1 cellular context compared by ENCODE assay signal in the genomic region with DNA sequence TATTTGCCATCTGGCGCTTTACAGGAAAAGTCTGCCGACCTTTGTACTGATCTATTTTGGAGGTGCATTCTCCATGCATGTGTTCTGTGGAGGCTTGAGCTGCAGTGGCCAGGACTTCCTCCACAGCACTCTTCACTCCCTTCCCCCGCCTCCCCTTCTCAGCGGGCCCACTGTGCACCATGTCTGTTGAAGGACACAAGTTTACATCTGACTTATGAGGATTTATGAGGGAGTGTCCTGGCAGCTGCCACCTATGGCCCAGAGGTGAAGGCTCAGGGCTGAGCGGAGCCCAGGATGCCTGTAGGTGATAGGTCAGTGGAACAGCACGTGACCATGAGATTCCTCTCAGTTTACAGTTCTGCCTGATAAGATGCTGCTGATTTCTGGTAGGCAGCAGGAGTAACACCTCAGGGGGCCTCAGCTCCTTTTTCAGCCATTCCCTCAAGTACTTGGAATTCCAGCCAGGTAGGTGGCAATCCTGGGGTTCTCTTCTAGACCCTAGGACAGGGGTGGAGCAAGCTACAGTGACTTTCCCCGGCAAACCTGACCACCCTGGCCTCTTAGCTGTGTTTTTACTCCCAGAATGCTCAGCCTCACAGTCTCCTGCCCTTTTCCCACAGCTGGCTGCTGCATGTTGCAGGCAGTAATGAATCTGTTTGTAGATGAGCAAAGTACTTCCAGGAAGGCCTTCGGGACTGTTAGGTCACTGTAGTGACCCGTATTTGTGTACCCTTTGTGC.
TF ChIP-seq lines count a peak whose summit lies in the region.

No MANE protein-coding gene starts in this region.

TF ChIP-seq in HepG2, 621 proteins besides CTCF, POLR2A, EP300 and RAD21 (continued from another document and continues in another):
- TF ChIP-seq, protein P1, sequence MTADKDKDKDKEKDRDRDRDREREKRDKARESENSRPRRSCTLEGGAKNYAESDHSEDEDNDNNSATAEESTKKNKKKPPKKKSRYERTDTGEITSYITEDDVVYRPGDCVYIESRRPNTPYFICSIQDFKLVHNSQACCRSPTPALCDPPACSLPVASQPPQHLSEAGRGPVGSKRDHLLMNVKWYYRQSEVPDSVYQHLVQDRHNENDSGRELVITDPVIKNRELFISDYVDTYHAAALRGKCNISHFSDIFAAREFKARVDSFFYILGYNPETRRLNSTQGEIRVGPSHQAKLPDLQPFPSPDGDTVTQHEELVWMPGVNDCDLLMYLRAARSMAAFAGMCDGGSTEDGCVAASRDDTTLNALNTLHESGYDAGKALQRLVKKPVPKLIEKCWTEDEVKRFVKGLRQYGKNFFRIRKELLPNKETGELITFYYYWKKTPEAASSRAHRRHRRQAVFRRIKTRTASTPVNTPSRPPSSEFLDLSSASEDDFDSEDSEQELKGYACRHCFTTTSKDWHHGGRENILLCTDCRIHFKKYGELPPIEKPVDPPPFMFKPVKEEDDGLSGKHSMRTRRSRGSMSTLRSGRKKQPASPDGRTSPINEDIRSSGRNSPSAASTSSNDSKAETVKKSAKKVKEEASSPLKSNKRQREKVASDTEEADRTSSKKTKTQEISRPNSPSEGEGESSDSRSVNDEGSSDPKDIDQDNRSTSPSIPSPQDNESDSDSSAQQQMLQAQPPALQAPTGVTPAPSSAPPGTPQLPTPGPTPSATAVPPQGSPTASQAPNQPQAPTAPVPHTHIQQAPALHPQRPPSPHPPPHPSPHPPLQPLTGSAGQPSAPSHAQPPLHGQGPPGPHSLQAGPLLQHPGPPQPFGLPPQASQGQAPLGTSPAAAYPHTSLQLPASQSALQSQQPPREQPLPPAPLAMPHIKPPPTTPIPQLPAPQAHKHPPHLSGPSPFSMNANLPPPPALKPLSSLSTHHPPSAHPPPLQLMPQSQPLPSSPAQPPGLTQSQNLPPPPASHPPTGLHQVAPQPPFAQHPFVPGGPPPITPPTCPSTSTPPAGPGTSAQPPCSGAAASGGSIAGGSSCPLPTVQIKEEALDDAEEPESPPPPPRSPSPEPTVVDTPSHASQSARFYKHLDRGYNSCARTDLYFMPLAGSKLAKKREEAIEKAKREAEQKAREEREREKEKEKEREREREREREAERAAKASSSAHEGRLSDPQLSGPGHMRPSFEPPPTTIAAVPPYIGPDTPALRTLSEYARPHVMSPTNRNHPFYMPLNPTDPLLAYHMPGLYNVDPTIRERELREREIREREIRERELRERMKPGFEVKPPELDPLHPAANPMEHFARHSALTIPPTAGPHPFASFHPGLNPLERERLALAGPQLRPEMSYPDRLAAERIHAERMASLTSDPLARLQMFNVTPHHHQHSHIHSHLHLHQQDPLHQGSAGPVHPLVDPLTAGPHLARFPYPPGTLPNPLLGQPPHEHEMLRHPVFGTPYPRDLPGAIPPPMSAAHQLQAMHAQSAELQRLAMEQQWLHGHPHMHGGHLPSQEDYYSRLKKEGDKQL (CRISPR knock-in tag; IDR thresholded peaks at IDR 0.05; ENCODE audit: low read depth): 0 out of 2 replicates have a peak, but pooled peaks have one; percentile 32
- TF ChIP-seq ZNF224 (CRISPR knock-in tag; IDR thresholded peaks at IDR 0.05): no peak
- TF ChIP-seq SMARCE1 (IDR thresholded peaks at IDR 0.05; ENCODE audit: borderline replicate concordance): no peak
- no peak for TF ChIP-seq RFX3 (CRISPR knock-in tag; IDR thresholded peaks at IDR 0.05)
- peak; percentile 62; the same call in 1 of the 2 replicates for TF ChIP-seq TAF1 (CRISPR knock-in tag; IDR thresholded peaks at IDR 0.05)
- TF ChIP-seq, protein P2, sequence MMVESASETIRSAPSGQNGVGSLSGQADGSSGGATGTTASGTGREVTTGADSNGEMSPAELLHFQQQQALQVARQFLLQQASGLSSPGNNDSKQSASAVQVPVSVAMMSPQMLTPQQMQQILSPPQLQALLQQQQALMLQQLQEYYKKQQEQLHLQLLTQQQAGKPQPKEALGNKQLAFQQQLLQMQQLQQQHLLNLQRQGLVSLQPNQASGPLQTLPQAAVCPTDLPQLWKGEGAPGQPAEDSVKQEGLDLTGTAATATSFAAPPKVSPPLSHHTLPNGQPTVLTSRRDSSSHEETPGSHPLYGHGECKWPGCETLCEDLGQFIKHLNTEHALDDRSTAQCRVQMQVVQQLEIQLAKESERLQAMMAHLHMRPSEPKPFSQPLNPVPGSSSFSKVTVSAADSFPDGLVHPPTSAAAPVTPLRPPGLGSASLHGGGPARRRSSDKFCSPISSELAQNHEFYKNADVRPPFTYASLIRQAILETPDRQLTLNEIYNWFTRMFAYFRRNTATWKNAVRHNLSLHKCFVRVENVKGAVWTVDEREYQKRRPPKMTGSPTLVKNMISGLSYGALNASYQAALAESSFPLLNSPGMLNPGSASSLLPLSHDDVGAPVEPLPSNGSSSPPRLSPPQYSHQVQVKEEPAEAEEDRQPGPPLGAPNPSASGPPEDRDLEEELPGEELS (CRISPR knock-in tag; IDR thresholded peaks at IDR 0.05): peak; percentile 76
- TF ChIP-seq, protein P3, sequence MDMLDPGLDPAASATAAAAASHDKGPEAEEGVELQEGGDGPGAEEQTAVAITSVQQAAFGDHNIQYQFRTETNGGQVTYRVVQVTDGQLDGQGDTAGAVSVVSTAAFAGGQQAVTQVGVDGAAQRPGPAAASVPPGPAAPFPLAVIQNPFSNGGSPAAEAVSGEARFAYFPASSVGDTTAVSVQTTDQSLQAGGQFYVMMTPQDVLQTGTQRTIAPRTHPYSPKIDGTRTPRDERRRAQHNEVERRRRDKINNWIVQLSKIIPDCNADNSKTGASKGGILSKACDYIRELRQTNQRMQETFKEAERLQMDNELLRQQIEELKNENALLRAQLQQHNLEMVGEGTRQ (IDR thresholded peaks at IDR 0.05; ENCODE audit: low read depth, low read length): peak; percentile 95
- TF ChIP-seq, protein P3 (CRISPR knock-in tag; IDR thresholded peaks at IDR 0.05; ENCODE audit: borderline replicate concordance): peak; percentile 97; the same call in 1 of the 2 replicates
- peak; percentile 81 for TF ChIP-seq SAP130 (CRISPR knock-in tag; IDR thresholded peaks at IDR 0.05; ENCODE audit: low read depth)
- TF ChIP-seq HIVEP1 (CRISPR knock-in tag; IDR thresholded peaks at IDR 0.05): peak; percentile 78; the same call in 1 of the 2 replicates
- peak; percentile 79; the same call in 1 of the 2 replicates for TF ChIP-seq CBX5 (CRISPR knock-in tag; IDR thresholded peaks at IDR 0.05; ENCODE audit: borderline replicate concordance)
- TF ChIP-seq, protein P4, sequence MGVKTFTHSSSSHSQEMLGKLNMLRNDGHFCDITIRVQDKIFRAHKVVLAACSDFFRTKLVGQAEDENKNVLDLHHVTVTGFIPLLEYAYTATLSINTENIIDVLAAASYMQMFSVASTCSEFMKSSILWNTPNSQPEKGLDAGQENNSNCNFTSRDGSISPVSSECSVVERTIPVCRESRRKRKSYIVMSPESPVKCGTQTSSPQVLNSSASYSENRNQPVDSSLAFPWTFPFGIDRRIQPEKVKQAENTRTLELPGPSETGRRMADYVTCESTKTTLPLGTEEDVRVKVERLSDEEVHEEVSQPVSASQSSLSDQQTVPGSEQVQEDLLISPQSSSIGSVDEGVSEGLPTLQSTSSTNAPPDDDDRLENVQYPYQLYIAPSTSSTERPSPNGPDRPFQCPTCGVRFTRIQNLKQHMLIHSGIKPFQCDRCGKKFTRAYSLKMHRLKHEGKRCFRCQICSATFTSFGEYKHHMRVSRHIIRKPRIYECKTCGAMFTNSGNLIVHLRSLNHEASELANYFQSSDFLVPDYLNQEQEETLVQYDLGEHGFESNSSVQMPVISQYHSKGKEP (CRISPR knock-in tag; IDR thresholded peaks at IDR 0.05): no peak
- peak; percentile 44; the same call in 1 of the 2 replicates for TF ChIP-seq GATA4 (IDR thresholded peaks at IDR 0.05; ENCODE audit: borderline replicate concordance, low read depth)
- TF ChIP-seq ZNF850 (CRISPR knock-in tag; conservative IDR thresholded peaks at IDR 0.05): no peak
- no peak for TF ChIP-seq ETV6 (CRISPR knock-in tag; conservative IDR thresholded peaks at IDR 0.05)
- TF ChIP-seq, protein P5, sequence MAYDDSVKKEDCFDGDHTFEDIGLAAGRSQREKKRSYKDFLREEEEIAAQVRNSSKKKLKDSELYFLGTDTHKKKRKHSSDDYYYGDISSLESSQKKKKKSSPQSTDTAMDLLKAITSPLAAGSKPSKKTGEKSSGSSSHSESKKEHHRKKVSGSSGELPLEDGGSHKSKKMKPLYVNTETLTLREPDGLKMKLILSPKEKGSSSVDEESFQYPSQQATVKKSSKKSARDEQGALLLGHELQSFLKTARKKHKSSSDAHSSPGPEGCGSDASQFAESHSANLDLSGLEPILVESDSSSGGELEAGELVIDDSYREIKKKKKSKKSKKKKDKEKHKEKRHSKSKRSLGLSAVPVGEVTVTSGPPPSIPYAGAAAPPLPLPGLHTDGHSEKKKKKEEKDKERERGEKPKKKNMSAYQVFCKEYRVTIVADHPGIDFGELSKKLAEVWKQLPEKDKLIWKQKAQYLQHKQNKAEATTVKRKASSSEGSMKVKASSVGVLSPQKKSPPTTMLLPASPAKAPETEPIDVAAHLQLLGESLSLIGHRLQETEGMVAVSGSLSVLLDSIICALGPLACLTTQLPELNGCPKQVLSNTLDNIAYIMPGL (CRISPR knock-in tag; IDR thresholded peaks at IDR 0.05; ENCODE audit: borderline replicate concordance in 1 of 2, low read depth in 1 of 2): peak in 1 of 2 experiments; percentile 17; a peak in 1 of 4 replicates
- TF ChIP-seq, protein P6, sequence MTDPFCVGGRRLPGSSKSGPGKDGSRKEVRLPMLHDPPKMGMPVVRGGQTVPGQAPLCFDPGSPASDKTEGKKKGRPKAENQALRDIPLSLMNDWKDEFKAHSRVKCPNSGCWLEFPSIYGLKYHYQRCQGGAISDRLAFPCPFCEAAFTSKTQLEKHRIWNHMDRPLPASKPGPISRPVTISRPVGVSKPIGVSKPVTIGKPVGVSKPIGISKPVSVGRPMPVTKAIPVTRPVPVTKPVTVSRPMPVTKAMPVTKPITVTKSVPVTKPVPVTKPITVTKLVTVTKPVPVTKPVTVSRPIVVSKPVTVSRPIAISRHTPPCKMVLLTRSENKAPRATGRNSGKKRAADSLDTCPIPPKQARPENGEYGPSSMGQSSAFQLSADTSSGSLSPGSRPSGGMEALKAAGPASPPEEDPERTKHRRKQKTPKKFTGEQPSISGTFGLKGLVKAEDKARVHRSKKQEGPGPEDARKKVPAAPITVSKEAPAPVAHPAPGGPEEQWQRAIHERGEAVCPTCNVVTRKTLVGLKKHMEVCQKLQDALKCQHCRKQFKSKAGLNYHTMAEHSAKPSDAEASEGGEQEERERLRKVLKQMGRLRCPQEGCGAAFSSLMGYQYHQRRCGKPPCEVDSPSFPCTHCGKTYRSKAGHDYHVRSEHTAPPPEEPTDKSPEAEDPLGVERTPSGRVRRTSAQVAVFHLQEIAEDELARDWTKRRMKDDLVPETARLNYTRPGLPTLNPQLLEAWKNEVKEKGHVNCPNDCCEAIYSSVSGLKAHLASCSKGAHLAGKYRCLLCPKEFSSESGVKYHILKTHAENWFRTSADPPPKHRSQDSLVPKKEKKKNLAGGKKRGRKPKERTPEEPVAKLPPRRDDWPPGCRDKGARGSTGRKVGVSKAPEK (CRISPR knock-in tag; IDR thresholded peaks at IDR 0.05; ENCODE audit: borderline replicate concordance): peak; percentile 95; the same call in 1 of the 2 replicates
- TF ChIP-seq ZNF274 (CRISPR knock-in tag; IDR thresholded peaks at IDR 0.05): 0 out of 2 replicates have a peak, but pooled peaks have one; percentile 34
- no peak for TF ChIP-seq STAG1 (CRISPR knock-in tag; IDR thresholded peaks at IDR 0.05)
- TF ChIP-seq, protein P7, sequence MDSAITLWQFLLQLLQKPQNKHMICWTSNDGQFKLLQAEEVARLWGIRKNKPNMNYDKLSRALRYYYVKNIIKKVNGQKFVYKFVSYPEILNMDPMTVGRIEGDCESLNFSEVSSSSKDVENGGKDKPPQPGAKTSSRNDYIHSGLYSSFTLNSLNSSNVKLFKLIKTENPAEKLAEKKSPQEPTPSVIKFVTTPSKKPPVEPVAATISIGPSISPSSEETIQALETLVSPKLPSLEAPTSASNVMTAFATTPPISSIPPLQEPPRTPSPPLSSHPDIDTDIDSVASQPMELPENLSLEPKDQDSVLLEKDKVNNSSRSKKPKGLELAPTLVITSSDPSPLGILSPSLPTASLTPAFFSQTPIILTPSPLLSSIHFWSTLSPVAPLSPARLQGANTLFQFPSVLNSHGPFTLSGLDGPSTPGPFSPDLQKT (CRISPR knock-in tag; IDR thresholded peaks at IDR 0.05; ENCODE audit: borderline replicate concordance): no peak
- TF ChIP-seq NR1H2 (CRISPR knock-in tag; IDR thresholded peaks at IDR 0.05; ENCODE audit: borderline replicate concordance, low read depth): no peak; the same call in 1 of the 2 replicates
- TF ChIP-seq SMARCC2 (IDR thresholded peaks at IDR 0.05): no peak
- peak; percentile 57; the same call in 1 of the 2 replicates for TF ChIP-seq CCDC6 (CRISPR knock-in tag; IDR thresholded peaks at IDR 0.05)
- TF ChIP-seq ZNF724P (CRISPR knock-in tag; IDR thresholded peaks at IDR 0.05; ENCODE audit: borderline replicate concordance): no peak
- TF ChIP-seq BCL6 (CRISPR knock-in tag; IDR thresholded peaks at IDR 0.05): peak; percentile 92
- TF ChIP-seq ZNF367 (CRISPR knock-in tag; IDR thresholded peaks at IDR 0.05; ENCODE audit: borderline replicate concordance): no peak
- TF ChIP-seq MED13 (CRISPR knock-in tag; IDR thresholded peaks at IDR 0.05): no peak
- TF ChIP-seq, protein P8, sequence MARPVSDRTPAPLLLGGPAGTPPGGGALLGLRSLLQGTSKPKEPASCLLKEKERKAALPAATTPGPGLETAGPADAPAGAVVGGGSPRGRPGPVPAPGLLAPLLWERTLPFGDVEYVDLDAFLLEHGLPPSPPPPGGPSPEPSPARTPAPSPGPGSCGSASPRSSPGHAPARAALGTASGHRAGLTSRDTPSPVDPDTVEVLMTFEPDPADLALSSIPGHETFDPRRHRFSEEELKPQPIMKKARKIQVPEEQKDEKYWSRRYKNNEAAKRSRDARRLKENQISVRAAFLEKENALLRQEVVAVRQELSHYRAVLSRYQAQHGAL (CRISPR knock-in tag; IDR thresholded peaks at IDR 0.05; ENCODE audit: not compliant biosample characterization): no peak
- no peak for TF ChIP-seq ZNF253 (CRISPR knock-in tag; IDR thresholded peaks at IDR 0.05; ENCODE audit: borderline replicate concordance)
- TF ChIP-seq CHD4 (IDR thresholded peaks at IDR 0.05; ENCODE audit: borderline replicate concordance, low read length): no peak
- no peak for TF ChIP-seq PRMT3 (CRISPR knock-in tag; IDR thresholded peaks at IDR 0.05; ENCODE audit: borderline replicate concordance, low read depth)
- TF ChIP-seq HOXD1 (CRISPR knock-in tag; IDR thresholded peaks at IDR 0.05): no peak
- peak in 1 of 2 experiments; percentile 33; a peak in 2 of 4 replicates for TF ChIP-seq NR2F1 (CRISPR knock-in tag; IDR thresholded peaks at IDR 0.05)
- TF ChIP-seq, protein P9, sequence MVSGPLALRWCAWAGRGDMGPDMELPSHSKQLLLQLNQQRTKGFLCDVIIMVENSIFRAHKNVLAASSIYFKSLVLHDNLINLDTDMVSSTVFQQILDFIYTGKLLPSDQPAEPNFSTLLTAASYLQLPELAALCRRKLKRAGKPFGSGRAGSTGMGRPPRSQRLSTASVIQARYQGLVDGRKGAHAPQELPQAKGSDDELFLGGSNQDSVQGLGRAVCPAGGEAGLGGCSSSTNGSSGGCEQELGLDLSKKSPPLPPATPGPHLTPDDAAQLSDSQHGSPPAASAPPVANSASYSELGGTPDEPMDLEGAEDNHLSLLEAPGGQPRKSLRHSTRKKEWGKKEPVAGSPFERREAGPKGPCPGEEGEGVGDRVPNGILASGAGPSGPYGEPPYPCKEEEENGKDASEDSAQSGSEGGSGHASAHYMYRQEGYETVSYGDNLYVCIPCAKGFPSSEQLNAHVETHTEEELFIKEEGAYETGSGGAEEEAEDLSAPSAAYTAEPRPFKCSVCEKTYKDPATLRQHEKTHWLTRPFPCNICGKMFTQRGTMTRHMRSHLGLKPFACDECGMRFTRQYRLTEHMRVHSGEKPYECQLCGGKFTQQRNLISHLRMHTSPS (CRISPR knock-in tag; IDR thresholded peaks at IDR 0.05; ENCODE audit: low read depth): no peak
